Comparison of ENCODE assay signal across 11 cellular contexts in genomic region chr6:20366082-20366834, GRCh38. TPM values are rescaled to one million over a fixed set of nuclear protein-coding genes. Genes with fewer than 3 reads are reported as not detected.
DNase-seq lines count a peak whose midpoint lies in the region; ATAC-seq, FAIRE-seq and TF ChIP-seq lines count a peak whose summit lies in the region.
"Had no signal": no experiment of that assay in that cellular context is flagged by ENCODE, and none has a peak within 500 bp of the region (broad histone marks: within the 10 kb centered on the region; RNA-seq: fewer than 3 reads in every experiment).

No MANE protein-coding gene starts in this region.

- TF ChIP-seq CTCF in right atrium auricular region (IDR thresholded peaks at IDR 0.05): no peak

- H3K23ac ChIP-seq in mesenchymal stem cell (ENCODE audit: low read length in 2 of 2): no peak overlapping the region

- H3K79me1 ChIP-seq in mesenchymal stem cell (replicated peaks; ENCODE audit: low read length, poor library complexity, severe bottlenecking): no peaks in the 10 kb centered on the region

- no peak overlapping the region for H3K14ac ChIP-seq in mesenchymal stem cell (ENCODE audit: low read length in 2 of 2)

- H2BK12ac ChIP-seq in mesenchymal stem cell (ENCODE audit: low read length in 2 of 2): peak overlapping the region in 1 of 2 experiments; percentile 39

- no peak overlapping the region for H3K4me3 ChIP-seq in mesenchymal stem cell (ENCODE audit: insufficient read depth in 1 of 2, low read depth in 1 of 2, low read length in 2 of 2)
- no peak overlapping the region for H3K4me3 ChIP-seq in SJCRH30
- H3K4me3 ChIP-seq in right atrium auricular region: no peak overlapping the region
- H3K4me3 ChIP-seq: tibial artery had no signal

- no peak overlapping the region for H2BK15ac ChIP-seq in mesenchymal stem cell (ENCODE audit: low read depth, poor library complexity, severe bottlenecking)

- H3K4me1 Mint-ChIP-seq in activated T-cell treated with anti-CD3 and anti-CD28 coated beads, Interleukin-2, amount 50 U/mL, for 4 hours (ENCODE audit: low read depth): peaks cover 61% of the 10 kb centered on the region

- peak overlapping the region; percentile 16 to 54 for H3K18ac ChIP-seq in mesenchymal stem cell (ENCODE audit: low read depth in 1 of 2, low read length in 2 of 2)

- H3K27me3 ChIP-seq in mesenchymal stem cell (ENCODE audit: control insufficient read depth in 1 of 2, insufficient read depth in 1 of 2, low read length in 2 of 2) (no peaks in the 10 kb centered on the region), SJCRH30 (no peaks in the 10 kb centered on the region), right atrium auricular region (no peaks in the 10 kb centered on the region)
- H3K27me3 ChIP-seq: tibial artery had no signal

- peak; percentile 20 to 51 for ATAC-seq in activated T-cell treated with anti-CD3 and anti-CD28 coated beads, Interleukin-2, amount 50 U/mL, for 4 hours

- peak overlapping the region; percentile 63 for H3K4me3 Mint-ChIP-seq in activated T-cell treated with anti-CD3 and anti-CD28 coated beads, Interleukin-2, amount 50 U/mL, for 4 hours

- H3K27me3 Mint-ChIP-seq in activated T-cell treated with anti-CD3 and anti-CD28 coated beads, Interleukin-2, amount 50 U/mL, for 4 hours (ENCODE audit: low read depth): no peaks in the 10 kb centered on the region

- no peaks in the 10 kb centered on the region for H3K36me3 ChIP-seq in mesenchymal stem cell (ENCODE audit: control insufficient read depth in 1 of 2, insufficient read depth in 2 of 2, low read depth in 1 of 2, low read length in 2 of 2)
- H3K36me3 ChIP-seq in SJCRH30: no peaks in the 10 kb centered on the region
- H3K36me3 ChIP-seq in right atrium auricular region: no peaks in the 10 kb centered on the region
- H3K36me3 ChIP-seq: tibial artery had no signal

- H3K36me3 Mint-ChIP-seq in activated T-cell treated with anti-CD3 and anti-CD28 coated beads, Interleukin-2, amount 50 U/mL, for 4 hours (ENCODE audit: insufficient read depth): no peaks in the 10 kb centered on the region

- H3K9me3 ChIP-seq in mesenchymal stem cell (ENCODE audit: control insufficient read depth, low read length) (no peaks in the 10 kb centered on the region), SJCRH30 (replicated peaks) (no peaks in the 10 kb centered on the region), right atrium auricular region (no peaks in the 10 kb centered on the region)
- H3K9me3 ChIP-seq: tibial artery had no signal

- FAIRE-seq in GM19239 (lab: Jason Lieb, UNC): no peak

- peaks cover 7% of the 10 kb centered on the region for H3K9me3 Mint-ChIP-seq in activated T-cell treated with anti-CD3 and anti-CD28 coated beads, Interleukin-2, amount 50 U/mL, for 4 hours

- no peak overlapping the region for H2AFZ ChIP-seq in mesenchymal stem cell (ENCODE audit: low read depth, low read length)

- no peak overlapping the region for H3K9ac ChIP-seq in mesenchymal stem cell (ENCODE audit: low read length)

- no peak overlapping the region for H2AK5ac ChIP-seq in mesenchymal stem cell (ENCODE audit: low read length, severe bottlenecking)

- H3K27ac ChIP-seq in mesenchymal stem cell (ENCODE audit: low read length, poor library complexity, severe bottlenecking) (no peak overlapping the region), SJCRH30 (no peak overlapping the region), right atrium auricular region (no peak overlapping the region)
- H3K27ac ChIP-seq: tibial artery had no signal

- no peak overlapping the region for H2BK5ac ChIP-seq in mesenchymal stem cell (ENCODE audit: low read depth, low read length, poor library complexity, severe bottlenecking)

- no peaks in the 10 kb centered on the region for H3K4me1 ChIP-seq in mesenchymal stem cell (ENCODE audit: control insufficient read depth, insufficient read depth, low read depth, low read length)
- no peaks in the 10 kb centered on the region for H3K4me1 ChIP-seq in SJCRH30
- H3K4me1 ChIP-seq in right atrium auricular region: no peaks in the 10 kb centered on the region
- H3K4me1 ChIP-seq: tibial artery had no signal

- H4K8ac ChIP-seq in mesenchymal stem cell (ENCODE audit: low read length): no peak overlapping the region

- 74% methylated on average over 6 of the region's 7 CpGs for WGBS in mesenchymal stem cell

- H3K4me2 ChIP-seq in mesenchymal stem cell (ENCODE audit: low read length, poor library complexity, severe bottlenecking): no peak overlapping the region

- DNase-seq in stimulated activated CD4-positive, alpha-beta T cell treated with anti-CD3 and anti-CD28 coated beads, Interleukin-12 subunit alpha, Interleukin-12 subunit beta, amount 100 ng/mL, for 4 hours: peak; percentile 20
- DNase-seq in stimulated activated CD4-positive, alpha-beta T cell treated with anti-CD3 and anti-CD28 coated beads, Interleukin-1b, Interleukin-23, amount 100 ng/mL, for 48 hours: no peak
- DNase-seq in activated T-cell treated with anti-CD3 and anti-CD28 coated beads, Interleukin-2, amount 50 U/mL, for 4 hours: peak; percentile 28
- DNase-seq in mesenchymal stem cell (no peak), inferior parietal cortex (ENCODE audit: extremely low spot score) (no peak), GM19239 (ENCODE audit: insufficient read length, low spot score) (no peak), SJCRH30 (no peak), right atrium auricular region (ENCODE audit: low spot score) (no peak)
- DNase-seq: HCEC 1CT, NCI-H526 treated with DMSO at 0.1 percent for 48 hours, tibial artery had no signal

- no peak overlapping the region for H3K4ac ChIP-seq in mesenchymal stem cell (ENCODE audit: low read depth in 1 of 2, low read length in 2 of 2)

- no peak overlapping the region for H4K91ac ChIP-seq in mesenchymal stem cell (ENCODE audit: low read length)

- no peak overlapping the region for H2BK120ac ChIP-seq in mesenchymal stem cell (ENCODE audit: low read depth, low read length)

RNA-seq across cellular contexts. Expression of gene E2F3, which starts 35.4 kb away (rescaled TPM):
- 10 to 100 TPM; 19.2 to 24.2 (median 20.2) TPM for total RNA-seq in activated T-cell treated with anti-CD3 and anti-CD28 coated beads, Interleukin-2, amount 50 U/mL, for 4 hours
- polyA plus RNA-seq in mesenchymal stem cell (2013, experiment 1 of 2): 17.5 TPM
- polyA plus RNA-seq in mesenchymal stem cell (2013, experiment 2 of 2): 17.7 TPM
- 17.8 and 19.2 TPM in 2 replicates for total RNA-seq in SJCRH30 (2014; rRNA removed; shearing (Covaris generic))
- 1 to 10 TPM; 6.0 to 6.4 TPM for total RNA-seq in right atrium auricular region

Comparison
In these comparisons a context has a peak if more than half of its experiments do, and no peak if none do; other contexts are left out.
1. DNase-seq: peak in stimulated activated CD4-positive, alpha-beta T cell treated with anti-CD3 and anti-CD28 coated beads, Interleukin-12 subunit alpha, Interleukin-12 subunit beta, amount 100 ng/mL, for 4 hours (single experiment) and activated T-cell treated with anti-CD3 and anti-CD28 coated beads, Interleukin-2, amount 50 U/mL, for 4 hours (single experiment); none in stimulated activated CD4-positive, alpha-beta T cell treated with anti-CD3 and anti-CD28 coated beads, Interleukin-1b, Interleukin-23, amount 100 ng/mL, for 48 hours (single experiment), mesenchymal stem cell (single experiment), inferior parietal cortex (single experiment), GM19239 (single experiment), SJCRH30 (0 of 2) and right atrium auricular region (single experiment).